In the genomic region with DNA sequence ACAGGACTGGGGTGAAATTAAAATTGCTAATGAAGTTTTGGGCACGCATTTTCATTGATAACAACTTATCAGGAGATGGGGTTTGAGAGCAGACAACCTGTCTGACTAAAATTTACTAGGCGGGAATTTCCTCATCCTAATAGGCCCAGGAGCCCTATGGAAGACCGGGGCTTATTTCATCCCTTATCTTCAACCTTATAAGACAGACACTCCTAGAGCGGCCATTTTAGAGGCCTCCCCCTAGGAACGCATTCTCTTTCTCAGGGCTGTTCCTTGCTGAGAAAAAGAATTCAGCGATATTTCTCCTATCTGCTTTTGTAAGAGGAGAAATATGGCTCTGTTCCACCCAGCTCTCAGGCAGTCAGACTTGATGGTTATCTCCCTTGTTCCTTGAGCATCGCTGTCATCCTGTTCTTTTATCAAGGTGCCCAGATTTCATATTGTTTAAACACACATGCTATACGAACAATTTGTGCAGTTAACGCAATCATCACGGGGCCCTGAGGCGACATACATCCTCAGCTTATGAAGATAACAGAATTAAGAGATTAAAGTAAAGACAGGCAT, we compare ENCODE assay signal across 16 cellular contexts. TPM values are rescaled to one million over a fixed set of nuclear protein-coding genes. Genes with fewer than 3 reads are reported as not detected.
DNase-seq lines count a peak whose midpoint lies in the region; ATAC-seq, FAIRE-seq and TF ChIP-seq lines count a peak whose summit lies in the region.
"Had no signal": no experiment of that assay in that cellular context is flagged by ENCODE, and none has a peak within 500 bp of the region (broad histone marks: within the 10 kb centered on the region; RNA-seq: fewer than 3 reads in every experiment).

No MANE protein-coding gene starts in this region.

- H2BK12ac ChIP-seq in trophoblast cell (ENCODE audit: low read length) = no peak overlapping the region

- no peaks in the 10 kb centered on the region for H3K4me1 Mint-ChIP-seq in glutamatergic neuron (ENCODE audit: low read depth, unreplicated experiment)
- H3K4me1 Mint-ChIP-seq: B cell had no signal

- CTCF ChIA-PET in GM12878 (lab: Yijun Ruan, JAX) = no interaction called here

- intact Hi-C loops in GM12878 (cut with micrococcal nuclease; ENCODE audit: unreplicated experiment) (no loop called here), uterus (cut with DNase I; ENCODE audit: low total_unique reads) (no loop called here), aorta (cut with DNase I) (no loop called here)

- H3K4me2 ChIP-seq in GM12878 (ENCODE audit: control insufficient read depth, insufficient read depth) (no peak overlapping the region), trophoblast cell (ENCODE audit: low read length) (no peak overlapping the region)

- H3K4ac ChIP-seq in trophoblast cell (ENCODE audit: low read depth, low read length) = no peak overlapping the region

- RAD21 ChIA-PET in GM12878 (lab: Charles Lee; ENCODE audit: unreplicated experiment) = no interaction called here

- H3K79me1 ChIP-seq in trophoblast cell (ENCODE audit: low read length) = no peaks in the 10 kb centered on the region

- H3K9me3 Mint-ChIP-seq in glutamatergic neuron (ENCODE audit: unreplicated experiment) = peaks cover 8% of the 10 kb centered on the region

- H3K27me3 Mint-ChIP-seq in glutamatergic neuron (ENCODE audit: unreplicated experiment) = peaks cover 2% of the 10 kb centered on the region
- H3K27me3 Mint-ChIP-seq: CD4-positive, alpha-beta T cell had no signal

- no peak overlapping the region for H3K14ac ChIP-seq in trophoblast cell (ENCODE audit: low read length)

- H3K36me3 Mint-ChIP-seq in glutamatergic neuron (ENCODE audit: unreplicated experiment) = peaks cover 16% of the 10 kb centered on the region

- WGBS in GM12878 (ENCODE audit: insufficient coverage, insufficient replicate concordance, low lambda C conversion rate, missing lambda C conversion rate) = 85% methylated on average over 11 of the region's 11 CpGs
- WGBS in trophoblast cell (ENCODE audit: extremely low coverage, insufficient coverage, insufficient read length) = no CpG with 5 or more reads among the region's 11 CpGs
- 93 to 94% methylated on average over 11 of the region's 11 CpGs for WGBS in aorta, 2 donors

- no peaks in the 10 kb centered on the region for H3K79me2 ChIP-seq in GM12878 (ENCODE audit: control insufficient read depth, insufficient read depth, low read length)
- no peaks in the 10 kb centered on the region for H3K79me2 ChIP-seq in trophoblast cell (ENCODE audit: control insufficient read depth, insufficient read depth, low read length, poor library complexity)

- in situ Hi-C loops in GM12878 (cut with MboI) = no loop called here

- H2BK120ac ChIP-seq in trophoblast cell (ENCODE audit: insufficient read depth, low read length, poor library complexity) = no peak overlapping the region

- no peaks in the 10 kb centered on the region for H3K27me3 ChIP-seq in GM12878 (replicated peaks in 1 of 2; ENCODE audit: control insufficient read depth in 2 of 2, insufficient read depth in 2 of 2, low read length in 1 of 2)
- H3K27me3 ChIP-seq in trophoblast cell (ENCODE audit: insufficient read depth, low read length) = no peaks in the 10 kb centered on the region
- no peaks in the 10 kb centered on the region for H3K27me3 ChIP-seq in uterus
- H3K27me3 ChIP-seq in aorta (ENCODE audit: control insufficient read depth in 1 of 2, insufficient read depth in 2 of 2, low read length in 1 of 2) = no peaks in the 10 kb centered on the region

- SMC1A ChIA-PET in GM12878 (lab: Charles Lee; ENCODE audit: uncharacterized antibody, unreplicated experiment) = no interaction called here

- no peak for FAIRE-seq in GM12878 (lab: Jason Lieb, UNC)
- FAIRE-seq: GM12891, H1 had no signal

- H3K27ac ChIP-seq in GM12878 (ENCODE audit: control insufficient read depth, insufficient read depth) (no peak overlapping the region), trophoblast cell (ENCODE audit: low read depth, low read length) (no peak overlapping the region), uterus (no peak overlapping the region), aorta (ENCODE audit: low read depth in 1 of 2, low read length in 2 of 2) (no peak overlapping the region)
- H3K27ac ChIP-seq: HL-60 had no signal

- no peak for TF ChIP-seq RAD21 in GM12878 (IDR thresholded peaks at IDR 0.05; ENCODE audit: insufficient read depth, low read depth, low read length)

- H2BK5ac ChIP-seq in trophoblast cell (ENCODE audit: low read depth, low read length, poor library complexity) = no peak overlapping the region

- no peak overlapping the region for H3K18ac ChIP-seq in trophoblast cell (ENCODE audit: low read length)

- no peaks in the 10 kb centered on the region for H3K4me1 ChIP-seq in GM12878 (ENCODE audit: control insufficient read depth, insufficient read depth, low read length)
- H3K4me1 ChIP-seq in trophoblast cell (ENCODE audit: control insufficient read depth in 1 of 2, insufficient read depth in 2 of 2, low read length in 2 of 2) = no peaks in the 10 kb centered on the region
- H3K4me1 ChIP-seq in uterus = no peaks in the 10 kb centered on the region
- H3K4me1 ChIP-seq in aorta (ENCODE audit: control insufficient read depth in 1 of 2, insufficient read depth in 2 of 2, low read length in 2 of 2) = no peaks in the 10 kb centered on the region
- H3K4me1 ChIP-seq: HAP-1 had no signal

- no peak overlapping the region for H2AFZ ChIP-seq in GM12878 (ENCODE audit: control insufficient read depth, low read depth, low read length)
- no peak overlapping the region for H2AFZ ChIP-seq in trophoblast cell (ENCODE audit: insufficient read depth, low read length, poor library complexity)

- DNase-seq in NCI-H2196 (lab: John Stamatoyannopoulos, UW; ENCODE audit: unreplicated experiment) (peak; percentile 3), NCI-H2196 treated with DMSO at 0.1 percent for 48 hours (lab: John Stamatoyannopoulos, UW; ENCODE audit: unreplicated experiment) (no peak), NCI-H69 (lab: John Stamatoyannopoulos, UW) (peak; percentile 38), GM12878 (ENCODE audit: low read depth, low spot score) (no peak), trophoblast cell (peak; percentile 52 to 80), glutamatergic neuron (no peak), uterus (no peak), aorta (no peak)
- DNase-seq: ACHN; C1 segment of cervical spinal cord; CD4-positive, alpha-beta T cell had no signal

- ATAC-seq in GM12878 = no peak
- no peak for ATAC-seq in aorta (ENCODE audit: low FRiP score)

- H3K36me3 ChIP-seq in GM12878 (ENCODE audit: control insufficient read depth in 2 of 2, insufficient read depth in 2 of 2, low read length in 1 of 2) (no peaks in the 10 kb centered on the region), trophoblast cell (ENCODE audit: control insufficient read depth in 1 of 2, insufficient read depth in 2 of 2, low read length in 2 of 2) (no peaks in the 10 kb centered on the region), uterus (no peaks in the 10 kb centered on the region), aorta (ENCODE audit: control insufficient read depth in 1 of 2, insufficient read depth in 2 of 2, low read length in 1 of 2) (no peaks in the 10 kb centered on the region)
- H3K36me3 ChIP-seq: HAP-1 had no signal

- H3K27ac Mint-ChIP-seq in glutamatergic neuron (ENCODE audit: unreplicated experiment) = no peak overlapping the region
- H3K27ac Mint-ChIP-seq: B cell; CD4-positive, alpha-beta T cell had no signal

- no peak overlapping the region for H4K12ac ChIP-seq in trophoblast cell (ENCODE audit: low read depth, low read length)

- no peak for TF ChIP-seq POLR2A in GM12878 (IDR thresholded peaks at IDR 0.05; ENCODE audit: low read depth, low read length)
- TF ChIP-seq POLR2A in uterus (IDR thresholded peaks at IDR 0.05) = no peak

- no peak overlapping the region for H2AK5ac ChIP-seq in trophoblast cell (ENCODE audit: low read length)

- TF ChIP-seq EP300 in GM12878 (IDR thresholded peaks at IDR 0.05; ENCODE audit: borderline replicate concordance in 1 of 2, control insufficient read depth in 1 of 2, low read depth in 2 of 2, low read length in 2 of 2) = 0 out of 4 replicates have a peak, but pooled peaks of 1 of the 2 experiments have one; percentile 12

- H3K9ac ChIP-seq in GM12878 (ENCODE audit: control insufficient read depth, insufficient read depth, low read length) = no peak overlapping the region
- no peak overlapping the region for H3K9ac ChIP-seq in trophoblast cell (ENCODE audit: low read length)

- no peak overlapping the region for H4K8ac ChIP-seq in trophoblast cell (ENCODE audit: low read depth, low read length)

- H3K23ac ChIP-seq in trophoblast cell (ENCODE audit: low read length) = no peak overlapping the region

- BruUV-seq in GM12878 (replicated peaks; lab: Mats Ljungman, UMichigan) = no TSS peak

- no peak overlapping the region for H4K91ac ChIP-seq in trophoblast cell (ENCODE audit: low read depth, low read length)

- H3K4me3 ChIP-seq in GM12878 = no peak overlapping the region
- H3K4me3 ChIP-seq in trophoblast cell (ENCODE audit: low read depth, low read length) = no peak overlapping the region
- no peak overlapping the region for H3K4me3 ChIP-seq in uterus
- H3K4me3 ChIP-seq in aorta (ENCODE audit: low read length in 2 of 2) = no peak overlapping the region
- H3K4me3 ChIP-seq: HAP-1 had no signal

- H3K4me3 Mint-ChIP-seq in glutamatergic neuron (ENCODE audit: unreplicated experiment) = no peak overlapping the region
- H3K4me3 Mint-ChIP-seq: B cell; CD4-positive, alpha-beta T cell had no signal

- POLR2A ChIA-PET in GM12878 (lab: Charles Lee) = no interaction called here

- H4K20me1 ChIP-seq in GM12878 (ENCODE audit: control insufficient read depth, insufficient read depth) = no peaks in the 10 kb centered on the region

- H3K9me3 ChIP-seq in GM12878 (replicated peaks; ENCODE audit: control insufficient read depth, insufficient read depth, low read length) (peaks cover 8% of the 10 kb centered on the region; the same call in 2 of the 3 replicates), trophoblast cell (ENCODE audit: insufficient read depth, low read depth, low read length) (peaks cover 5% of the 10 kb centered on the region), uterus (no peaks in the 10 kb centered on the region), aorta (ENCODE audit: control insufficient read depth, low read length) (peaks cover 3% of the 10 kb centered on the region)

- TF ChIP-seq CTCF in GM12878 (IDR thresholded peaks at IDR 0.05 in 2 of 3, conservative IDR thresholded peaks at IDR 0.05 in 1 of 3; ENCODE audit: control insufficient read depth in 2 of 3, extremely low read depth in 1 of 3, insufficient read depth in 1 of 3, low read depth in 3 of 3, low read length in 3 of 3) (no peak), glutamatergic neuron (IDR thresholded peaks at IDR 0.05; ENCODE audit: partially characterized antibody, unreplicated experiment) (no peak), uterus (IDR thresholded peaks at IDR 0.05) (no peak)

RNA-seq across cellular contexts. Expression of a gene that starts 39.3 kb away (rescaled TPM):
- 85.3 and 89.4 TPM in 2 replicates for total RNA-seq in GM12878 (2013; cell fraction: nucleolus; rRNA removed)
- total RNA-seq in GM12878 (2014; rRNA removed) (4.5 and 5.2 TPM in 2 replicates), GM12878 (2014; rRNA removed; fragmentation: Illumina TruSeq; extraction: Trizol) (4.3 and 4.8 TPM in 2 replicates), GM12878 (2021) (6.9 and 7.4 TPM in 2 replicates), glutamatergic neuron (ENCODE audit: unreplicated experiment) (60.6 TPM), uterus (10 to 100 TPM in 3 of 4 donors, 1 to 10 TPM in 1; 2.3 to 27.6 (median 18.6) TPM), aorta (10 to 100 TPM; 17.2 to 17.9 TPM)
- 2.3 TPM for polyA plus RNA-seq in GM12878 (2011; ENCODE audit: low read depth)
- polyA plus RNA-seq in GM12878 (2011; rRNA removed) (31.0 and 33.4 TPM in 2 replicates), GM12878 (2014; fragmentation: Illumina TruSeq; extraction: Trizol) (5.0 and 6.1 TPM in 2 replicates), GM12878 (2014; fragmentation: Nextera tagmentation; extraction: Ambion mirVana) (under 1 TPM; 0.31 to 0.68 TPM), GM12878 (2014; rRNA removed) (2.7 and 3.0 TPM in 2 replicates), GM12878 (2016; fragmentation: Nextera tagmentation; extraction: Ambion mirVana) (under 1 TPM; 0.47 to 0.88 TPM), aorta (1 to 10 TPM; 1.1 to 2.1 TPM)
- polyA plus RNA-seq in GM12878 (2011; cell fraction: cytosol; rRNA removed) = 16.3 and 20.0 TPM in 2 replicates
- 50.0 and 63.9 TPM in 2 replicates for polyA plus RNA-seq in GM12878 (2011; cell fraction: nucleus; rRNA removed)
- polyA plus RNA-seq in GM12878 (2012) = 3.6 and 6.9 TPM in 2 replicates
- 48.1 and 60.4 TPM in 2 replicates for polyA minus RNA-seq in GM12878 (2011; rRNA and poly(A)+ RNA removed)
- polyA minus RNA-seq in GM12878 (2011; cell fraction: cytosol; rRNA and poly(A)+ RNA removed) = 12.0 and 14.9 TPM in 2 replicates
- 34.0 and 40.4 TPM in 2 replicates for polyA minus RNA-seq in GM12878 (2011; cell fraction: nucleus; rRNA and poly(A)+ RNA removed)
- polyA plus RNA-seq in trophoblast cell (2013) = 8.1 and 8.4 TPM in 2 replicates

Comparison
In these comparisons a context has a peak if more than half of its experiments do, and no peak if none do; other contexts are left out.
1. DNase-seq: peak in NCI-H2196 (single experiment), NCI-H69 (single experiment) and trophoblast cell (2 of 2); none in NCI-H2196 treated with DMSO at 0.1 percent for 48 hours (single experiment), GM12878 (single experiment), glutamatergic neuron (single experiment), uterus (0 of 2) and aorta (0 of 2).